In genomic region chr11:32852142-32852541, GRCh38 we compare ENCODE assay signal across 15 cellular contexts. TPM values are rescaled to one million over a fixed set of nuclear protein-coding genes. Genes with fewer than 3 reads are reported as not detected.
A peak's percentile ranks its signal among the peaks of the same experiment; 100 is the strongest.
DNase-seq lines count a peak whose midpoint lies in the region; ATAC-seq, FAIRE-seq and TF ChIP-seq lines count a peak whose summit lies in the region.
"Had no signal": no experiment of that assay in that cellular context is flagged by ENCODE, and none has a peak within 500 bp of the region (broad histone marks: within the 10 kb centered on the region; RNA-seq: fewer than 3 reads in every experiment).

No MANE protein-coding gene starts in this region.

- no peak overlapping the region for H3K4ac ChIP-seq in H1 (replicated peaks; ENCODE audit: insufficient read length, low read depth, low read length)

- no peak overlapping the region for H2AK5ac ChIP-seq in H1 (ENCODE audit: low read depth, low read length)

- H3K36me3 Mint-ChIP-seq in neural crest cell (ENCODE audit: low read depth): no peaks in the 10 kb centered on the region
- no peaks in the 10 kb centered on the region for H3K36me3 Mint-ChIP-seq in activated CD8-positive, alpha-beta memory T cell treated with anti-CD3 and anti-CD28 coated beads, Interleukin-2, amount 10 ng/mL, durations not matched to agents 7 days and 5 days
- H3K36me3 Mint-ChIP-seq: CD8-positive, alpha-beta T cell; naive B cell had no signal

- no peak overlapping the region for H2BK15ac ChIP-seq in H1 (ENCODE audit: low read length)

- H2BK12ac ChIP-seq in H1 (ENCODE audit: low read depth, low read length): no peak overlapping the region

- H3K79me2 ChIP-seq in H1 (ENCODE audit: control insufficient read depth in 1 of 2, insufficient read depth in 2 of 2, low read length in 2 of 2): no peaks in the 10 kb centered on the region

- H2BK120ac ChIP-seq in H1 (replicated peaks; ENCODE audit: low read depth, low read length): no peak overlapping the region

- peaks cover 20% of the 10 kb centered on the region for H3K27me3 Mint-ChIP-seq in neural crest cell (ENCODE audit: low read depth)
- H3K27me3 Mint-ChIP-seq in activated CD8-positive, alpha-beta memory T cell treated with anti-CD3 and anti-CD28 coated beads, Interleukin-2, amount 10 ng/mL, durations not matched to agents 7 days and 5 days: peaks cover 15% of the 10 kb centered on the region
- H3K27me3 Mint-ChIP-seq: activated B cell treated with CpG ODN at 0.5 μM for 24 hours, naive B cell had no signal

- TF ChIP-seq RAD21 in H1 (IDR thresholded peaks at IDR 0.05 in 1 of 2, conservative IDR thresholded peaks at IDR 0.05 in 1 of 2; ENCODE audit: low read depth in 2 of 2, low read length in 2 of 2): no peak

- H3K23me2 ChIP-seq in H1 (ENCODE audit: low read depth, low read length): no peaks in the 10 kb centered on the region

- no peak for ATAC-seq in HG03135 (IDR thresholded peaks at IDR 0.05; ENCODE audit: unreplicated experiment)
- ATAC-seq in activated CD8-positive, alpha-beta memory T cell treated with anti-CD3 and anti-CD28 coated beads, Interleukin-2, amount 10 ng/mL, durations not matched to agents 7 days and 5 days: no peak
- ATAC-seq: CD8-positive, alpha-beta T cell had no signal

- no peaks in the 10 kb centered on the region for H3K4me1 ChIP-seq in H1 (replicated peaks in 1 of 4; ENCODE audit: control insufficient read depth in 3 of 4, insufficient read depth in 4 of 4, low read length in 3 of 4)

- H3K4me2 ChIP-seq in H1 (ENCODE audit: insufficient read depth in 1 of 2, low read depth in 2 of 2, low read length in 2 of 2): no peak overlapping the region

- POLR2A ChIA-PET in H1 (lab: Charles Lee; ENCODE audit: partially characterized antibody): interaction anchor here (0.9 kb wide), 1 partner anchor 49 kb away, joined by 4 read pairs; no protein-coding TSS in a partner anchor

- no peak for TF ChIP-seq POLR2A in H1 (IDR thresholded peaks at IDR 0.05; ENCODE audit: control extremely low read depth in 1 of 2, low read depth in 2 of 2, low read length in 2 of 2)

- H4K5ac ChIP-seq in H1 (ENCODE audit: insufficient read length, low read depth, low read length): no peak overlapping the region

- TF ChIP-seq CTCF in H1 (IDR thresholded peaks at IDR 0.05; ENCODE audit: control extremely low read depth in 1 of 3, insufficient read depth in 1 of 3, low read depth in 1 of 3, low read length in 3 of 3) (no peak), neural crest cell (conservative IDR thresholded peaks at IDR 0.05) (no peak), coronary artery (IDR thresholded peaks at IDR 0.05) (no peak)

- no peaks in the 10 kb centered on the region; a peak in 1 of 7 replicates for H3K27me3 ChIP-seq in H1 (replicated peaks in 1 of 4; ENCODE audit: control insufficient read depth in 3 of 4, extremely low read depth in 1 of 4, insufficient read depth in 3 of 4, low read length in 3 of 4)

- no peak overlapping the region for H3K4me3 Mint-ChIP-seq in neural crest cell
- no peak overlapping the region for H3K4me3 Mint-ChIP-seq in activated CD8-positive, alpha-beta memory T cell treated with anti-CD3 and anti-CD28 coated beads, Interleukin-2, amount 10 ng/mL, durations not matched to agents 7 days and 5 days
- H3K4me3 Mint-ChIP-seq: activated B cell treated with CpG ODN at 0.5 μM for 24 hours; CD8-positive, alpha-beta T cell; naive B cell had no signal

- WGBS in H1 (ENCODE audit: extremely low coverage in 1 of 2, insufficient coverage in 1 of 2, insufficient read length in 1 of 2, insufficient replicate concordance in 2 of 2, low coverage in 1 of 2, low lambda C conversion rate in 2 of 2, missing lambda C conversion rate in 1 of 2), 2 experiments: 77% methylated on average over 5 of the region's 5 CpGs; no CpG with 5 or more reads in 1 of the 2 experiments

- no peaks in the 10 kb centered on the region for H4K20me1 ChIP-seq in H1 (replicated peaks in 1 of 2; ENCODE audit: control insufficient read depth in 1 of 2, insufficient read depth in 2 of 2, low read length in 2 of 2)

- CTCF ChIA-PET in H1 (lab: Charles Lee; ENCODE audit: partially characterized antibody): interaction anchor here (0.6 to 1.3 kb wide), 4 partner anchors 9 to 42 kb away, joined by 3 to 5 read pairs (median 4); no protein-coding TSS in a partner anchor
- CTCF ChIA-PET in activated CD8-positive, alpha-beta memory T cell treated with anti-CD3 and anti-CD28 coated beads, Interleukin-2, amount 10 ng/mL, durations not matched to agents 7 days and 5 days (lab: Charles Lee): interaction anchor here (0.6 kb wide), 1 partner anchor 781 kb away, joined by 3 read pairs; no protein-coding TSS in a partner anchor

- no peak overlapping the region for H4K8ac ChIP-seq in H1 (ENCODE audit: extremely low read depth, insufficient read depth, low read length)

- H3K27ac ChIP-seq in H1 (ENCODE audit: low read depth, low read length) (no peak overlapping the region), coronary artery (no peak overlapping the region)
- H3K27ac ChIP-seq: RWPE1 had no signal

- H3K79me1 ChIP-seq in H1 (ENCODE audit: low read depth, low read length): no peaks in the 10 kb centered on the region

- H2BK5ac ChIP-seq in H1 (ENCODE audit: low read depth, low read length): no peak overlapping the region

- no peaks in the 10 kb centered on the region for H3K9me3 Mint-ChIP-seq in neural crest cell
- H3K9me3 Mint-ChIP-seq in activated CD8-positive, alpha-beta memory T cell treated with anti-CD3 and anti-CD28 coated beads, Interleukin-2, amount 10 ng/mL, durations not matched to agents 7 days and 5 days (ENCODE audit: low read depth): no peaks in the 10 kb centered on the region

- peak; percentile 30 for DNase-seq in Daoy (ENCODE audit: low read depth)
- DNase-seq in NCI-H226: peak; percentile 94
- no peak for DNase-seq in H1 (ENCODE audit: low read depth in 1 of 2, low spot score in 2 of 2)
- no peak for DNase-seq in neural crest cell (ENCODE audit: low read depth, low spot score)
- no peak for DNase-seq in coronary artery (ENCODE audit: low spot score)
- DNase-seq in activated CD8-positive, alpha-beta memory T cell treated with anti-CD3 and anti-CD28 coated beads, Interleukin-2, amount 10 ng/mL, durations not matched to agents 7 days and 5 days: no peak
- no peak for DNase-seq in glomerular visceral epithelial cell (ENCODE audit: extremely low spot score)
- DNase-seq: activated B cell treated with CpG ODN at 0.5 μM for 24 hours; CD8-positive, alpha-beta T cell; naive B cell; NCI-H2029 treated with DMSO at 0.1 percent for 48 hours; stimulated activated CD4-positive, alpha-beta T cell treated with anti-CD3 and anti-CD28 coated beads, Interleukin-12 subunit alpha, Interleukin-12 subunit beta, amount 100 ng/mL, for 4 hours had no signal

- no peak for TF ChIP-seq EP300 in H1 (IDR thresholded peaks at IDR 0.05; ENCODE audit: borderline replicate concordance in 1 of 2, low read depth in 2 of 2, low read length in 2 of 2)

- no peaks in the 10 kb centered on the region; a peak in 1 of 4 replicates for H3K9me3 ChIP-seq in H1 (ENCODE audit: insufficient read depth in 2 of 2, low read depth in 1 of 2, low read length in 1 of 2)

- no peak for FAIRE-seq in H1 (lab: Jason Lieb, UNC)
- FAIRE-seq: HTR-8/SVneo had no signal

- H3K4me1 Mint-ChIP-seq in neural crest cell: peaks cover 6% of the 10 kb centered on the region
- no peaks in the 10 kb centered on the region for H3K4me1 Mint-ChIP-seq in activated CD8-positive, alpha-beta memory T cell treated with anti-CD3 and anti-CD28 coated beads, Interleukin-2, amount 10 ng/mL, durations not matched to agents 7 days and 5 days

- H3K27ac Mint-ChIP-seq in neural crest cell (ENCODE audit: unreplicated experiment): peak overlapping the region; percentile 22
- no peak overlapping the region for H3K27ac Mint-ChIP-seq in activated CD8-positive, alpha-beta memory T cell treated with anti-CD3 and anti-CD28 coated beads, Interleukin-2, amount 10 ng/mL, durations not matched to agents 7 days and 5 days
- H3K27ac Mint-ChIP-seq: activated B cell treated with CpG ODN at 0.5 μM for 24 hours; CD8-positive, alpha-beta T cell had no signal

- no peak overlapping the region for H4K91ac ChIP-seq in H1 (replicated peaks; ENCODE audit: insufficient read length, low read length)

- H3K9ac ChIP-seq in H1 (replicated peaks in 1 of 4; ENCODE audit: extremely low read depth in 1 of 4, low read depth in 3 of 4, low read length in 3 of 4): no peak overlapping the region

- no peak overlapping the region for H2AFZ ChIP-seq in H1 (ENCODE audit: low read length)

- no peak overlapping the region for H3K23ac ChIP-seq in H1 (ENCODE audit: insufficient read length)

- no peaks in the 10 kb centered on the region for H3K36me3 ChIP-seq in H1 (ENCODE audit: control insufficient read depth in 2 of 4, insufficient read depth in 4 of 4, low read length in 3 of 4)

- H3K14ac ChIP-seq in H1 (ENCODE audit: insufficient read length): no peak overlapping the region

- H3K4me3 ChIP-seq in H1 (ENCODE audit: extremely low read depth in 1 of 4, insufficient read depth in 2 of 4, low read depth in 3 of 4, low read length in 4 of 4) (no peak overlapping the region), coronary artery (no peak overlapping the region)

- no peak overlapping the region for H3K56ac ChIP-seq in H1 (replicated peaks; ENCODE audit: insufficient read length, low read depth, low read length)

- no peak overlapping the region for H3K18ac ChIP-seq in H1 (ENCODE audit: extremely low read depth, low read length)

- no peak overlapping the region for H2BK20ac ChIP-seq in H1 (ENCODE audit: low read length)

RNA-seq across cellular contexts. Expression of gene PRRG4, which starts 22.4 kb away (rescaled TPM):
- total RNA-seq in Daoy (2014; rRNA removed; shearing (Covaris generic)): 0.54 and 1.7 TPM in 2 replicates
- 1.3 and 1.7 TPM in 2 replicates for total RNA-seq in H1 (2021; fragmentation: NEBNext Ultra II Directional; extraction: Animal tissue kit (Norgen Biotek cat#: 25700))
- 0.50 and 0.65 TPM in 2 replicates for polyA plus RNA-seq in H1 (2011; rRNA removed)
- polyA plus RNA-seq in H1 (2011; cell fraction: cytosol; rRNA removed): 0.54 TPM
- 0.60 TPM for polyA plus RNA-seq in H1 (2011; cell fraction: nucleus; rRNA removed)
- 0.55 to 0.99 TPM (median 0.66 TPM) in 4 replicates for polyA plus RNA-seq in H1 (2012, experiment 1 of 2)
- polyA plus RNA-seq in H1 (2012, experiment 2 of 2): 0.34 TPM
- 1.0 TPM for polyA plus RNA-seq in H1 (2013, experiment 1 of 2)
- 1.2 TPM for polyA plus RNA-seq in H1 (2013, experiment 2 of 2)
- polyA minus RNA-seq in H1 (2011; rRNA and poly(A)+ RNA removed): 0.85 and 0.88 TPM in 2 replicates
- polyA minus RNA-seq in H1 (2011; cell fraction: cytosol; rRNA and poly(A)+ RNA removed): 0.95 TPM
- polyA minus RNA-seq in H1 (2011; cell fraction: nucleus; rRNA and poly(A)+ RNA removed): 1.6 TPM
- not detected in 2 replicates for total RNA-seq in neural crest cell
- 1 to 10 TPM in 1 of 2 experiments, under 1 TPM in 1; 0.55 to 1.9 TPM for total RNA-seq in activated CD8-positive, alpha-beta memory T cell treated with anti-CD3 and anti-CD28 coated beads, Interleukin-2, amount 10 ng/mL, durations not matched to agents 7 days and 5 days

RNA-seq across cellular contexts. Expression of gene QSER1, which starts 40.5 kb away (rescaled TPM):
- total RNA-seq in Daoy (2014; rRNA removed; shearing (Covaris generic)): 15.6 and 18.6 TPM in 2 replicates
- total RNA-seq in H1 (2021; fragmentation: NEBNext Ultra II Directional; extraction: Animal tissue kit (Norgen Biotek cat#: 25700)): 114 and 117 TPM in 2 replicates
- polyA plus RNA-seq in H1 (2011; rRNA removed): 16.6 and 29.3 TPM in 2 replicates
- polyA plus RNA-seq in H1 (2011; cell fraction: cytosol; rRNA removed): 26.1 TPM
- 38.3 TPM for polyA plus RNA-seq in H1 (2011; cell fraction: nucleus; rRNA removed)
- polyA plus RNA-seq in H1 (2012, experiment 1 of 2): 19.9 to 42.3 TPM (median 30.4 TPM) in 4 replicates
- 1.9 TPM for polyA plus RNA-seq in H1 (2012, experiment 2 of 2)
- polyA plus RNA-seq in H1 (2013, experiment 1 of 2): 52.7 TPM
- polyA plus RNA-seq in H1 (2013, experiment 2 of 2): 48.3 TPM
- 132 and 174 TPM in 2 replicates for polyA minus RNA-seq in H1 (2011; rRNA and poly(A)+ RNA removed)
- 81.9 TPM for polyA minus RNA-seq in H1 (2011; cell fraction: cytosol; rRNA and poly(A)+ RNA removed)
- 247 TPM for polyA minus RNA-seq in H1 (2011; cell fraction: nucleus; rRNA and poly(A)+ RNA removed)
- 59.4 and 65.7 TPM in 2 replicates for total RNA-seq in neural crest cell
- total RNA-seq in activated CD8-positive, alpha-beta memory T cell treated with anti-CD3 and anti-CD28 coated beads, Interleukin-2, amount 10 ng/mL, durations not matched to agents 7 days and 5 days: 10 to 100 TPM in 1 of 2 experiments, 1 to 10 TPM in 1; 8.0 to 11.6 TPM

RNA-seq across cellular contexts. Expression of gene CCDC73, which starts 57.7 kb away (rescaled TPM):
- total RNA-seq in Daoy (2014; rRNA removed; shearing (Covaris generic)): not detected in 2 replicates
- total RNA-seq in H1 (2021; fragmentation: NEBNext Ultra II Directional; extraction: Animal tissue kit (Norgen Biotek cat#: 25700)): not detected in 2 replicates
- polyA plus RNA-seq in H1 (2011; rRNA removed): not detected in 2 replicates
- not detected for polyA plus RNA-seq in H1 (2011; cell fraction: cytosol; rRNA removed)
- not detected for polyA plus RNA-seq in H1 (2011; cell fraction: nucleus; rRNA removed)
- 0.21 TPM in 1 of 4 replicates, not detected in the others for polyA plus RNA-seq in H1 (2012, experiment 1 of 2)
- polyA plus RNA-seq in H1 (2012, experiment 2 of 2): not detected
- 0.02 TPM for polyA plus RNA-seq in H1 (2013, experiment 1 of 2)
- polyA plus RNA-seq in H1 (2013, experiment 2 of 2): not detected
- polyA minus RNA-seq in H1 (2011; rRNA and poly(A)+ RNA removed): not detected in 2 replicates
- not detected for polyA minus RNA-seq in H1 (2011; cell fraction: cytosol; rRNA and poly(A)+ RNA removed)
- 0.10 TPM for polyA minus RNA-seq in H1 (2011; cell fraction: nucleus; rRNA and poly(A)+ RNA removed)
- total RNA-seq in neural crest cell: not detected in 2 replicates
- total RNA-seq in activated CD8-positive, alpha-beta memory T cell treated with anti-CD3 and anti-CD28 coated beads, Interleukin-2, amount 10 ng/mL, durations not matched to agents 7 days and 5 days: under 1 TPM in 1 of 2 experiments, not detected in 1; 0.47 TPM
- total RNA-seq: CD8-positive, alpha-beta T cell had no signal

Comparison
In these comparisons a context has a peak if more than half of its experiments do, and no peak if none do; other contexts are left out.
1. DNase-seq: peak in Daoy (single experiment) and NCI-H226 (single experiment); none in H1 (0 of 2), neural crest cell (single experiment), coronary artery (single experiment), activated CD8-positive, alpha-beta memory T cell treated with anti-CD3 and anti-CD28 coated beads, Interleukin-2, amount 10 ng/mL, durations not matched to agents 7 days and 5 days (single experiment) and glomerular visceral epithelial cell (single experiment).